In the genomic region with DNA sequence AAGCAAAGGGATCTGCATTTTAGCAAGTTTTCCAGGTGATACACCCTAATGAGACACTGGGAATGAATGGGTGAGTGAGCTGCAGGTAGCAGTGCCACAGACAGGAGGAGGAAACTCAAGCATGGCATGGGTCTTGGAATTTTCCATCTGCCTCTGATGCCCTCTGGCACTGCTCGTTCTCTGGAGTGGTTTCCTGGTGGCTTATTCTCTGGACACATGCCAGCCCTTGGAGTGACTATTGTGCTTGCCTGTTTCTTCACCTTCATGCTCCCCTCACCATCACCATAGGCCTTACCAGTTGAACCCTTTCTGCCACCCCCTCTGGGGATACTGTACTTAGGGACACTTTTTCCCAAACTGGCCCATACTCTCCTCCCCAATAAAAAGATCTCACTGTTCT, we compare ENCODE assay signal across 8 cellular contexts. TPM values are rescaled to one million over a fixed set of nuclear protein-coding genes. Genes with fewer than 3 reads are reported as not detected.
DNase-seq lines count a peak whose midpoint lies in the region; ATAC-seq and TF ChIP-seq lines count a peak whose summit lies in the region.

No MANE protein-coding gene starts in this region.

- no peaks in the 10 kb centered on the region for H3K9me3 Mint-ChIP-seq in osteocyte (ENCODE audit: unreplicated experiment)

- ATAC-seq in DND-41 (ENCODE audit: insufficient read depth, low read depth) = no peak
- ATAC-seq in HG02870 (IDR thresholded peaks at IDR 0.05; ENCODE audit: unreplicated experiment) = no peak
- no peak for ATAC-seq in HG03521 (IDR thresholded peaks at IDR 0.05; ENCODE audit: unreplicated experiment)

- no peak overlapping the region for H2AFZ ChIP-seq in DND-41 (ENCODE audit: low read depth, low read length)

- H3K36me3 Mint-ChIP-seq in osteocyte (ENCODE audit: unreplicated experiment) = peaks cover 2% of the 10 kb centered on the region

- H3K27me3 ChIP-seq in DND-41 (ENCODE audit: insufficient read depth, low read length, poor library complexity) = no peaks in the 10 kb centered on the region
- no peaks in the 10 kb centered on the region for H3K27me3 ChIP-seq in MG63
- no peaks in the 10 kb centered on the region for H3K27me3 ChIP-seq in dorsolateral prefrontal cortex

- peak overlapping the region; percentile 82 for H3K9ac ChIP-seq in DND-41 (ENCODE audit: low read depth, low read length)

- DNase-seq in DND-41 (no peak), MG63 (no peak), dorsolateral prefrontal cortex (no peak), osteocyte (ENCODE audit: extremely low spot score, unreplicated experiment) (no peak), hypothalamus (lab: John Stamatoyannopoulos, UW) (no peak)
- no peak for DNase-seq in NK-92 treated with Interleukin-12 subunit alpha and Interleukin-12 subunit beta, amount 100 ng/mL, for 24 hours (lab: John Stamatoyannopoulos, UW)

- no peak for TF ChIP-seq CTCF in DND-41 (IDR thresholded peaks at IDR 0.05; ENCODE audit: borderline replicate concordance, extremely low read depth, low read length, poor library complexity, severe bottlenecking)
- TF ChIP-seq CTCF in dorsolateral prefrontal cortex (IDR thresholded peaks at IDR 0.05 in 54 of 56, conservative IDR thresholded peaks at IDR 0.05 in 2 of 56; ENCODE audit: low read depth in 1 of 56, partially characterized antibody in 56 of 56) = no peak
- no peak for TF ChIP-seq CTCF in osteocyte (IDR thresholded peaks at IDR 0.05)

- H4K20me1 ChIP-seq in DND-41 (ENCODE audit: insufficient read depth, low read length) = peaks cover 12% of the 10 kb centered on the region; the same call in 1 of the 2 replicates

- peaks cover 43% of the 10 kb centered on the region for H3K4me1 Mint-ChIP-seq in osteocyte (ENCODE audit: unreplicated experiment)

- H3K4me1 ChIP-seq in DND-41 (ENCODE audit: insufficient read depth, low read length) = peaks cover 63% of the 10 kb centered on the region

- peaks cover 54% of the 10 kb centered on the region for H3K36me3 ChIP-seq in DND-41 (ENCODE audit: insufficient read depth, low read length)
- peaks cover 51% of the 10 kb centered on the region for H3K36me3 ChIP-seq in MG63

- H3K79me2 ChIP-seq in DND-41 (ENCODE audit: insufficient read depth, low read length) = peaks cover 55% of the 10 kb centered on the region

- H3K4me2 ChIP-seq in DND-41 (ENCODE audit: insufficient read depth, low read length) = peak overlapping the region; percentile 100

- peak overlapping the region; percentile 65 for H3K27ac Mint-ChIP-seq in osteocyte (ENCODE audit: unreplicated experiment)

- intact Hi-C loops in dorsolateral prefrontal cortex (cut with DNase I) = loop anchor here in 1 of 2 donors (2.0 to 5.0 kb wide), 2 partner anchors 27 to 44 kb away; a partner anchor contains a TSS

- H3K4me3 ChIP-seq in DND-41 (ENCODE audit: low read depth in 1 of 2, low read length in 2 of 2) (peak overlapping the region; percentile 65 to 75; a peak in 3 of 4 replicates), MG63 (peak overlapping the region; percentile 80), dorsolateral prefrontal cortex (peak overlapping the region in 39 of 59 donors; percentile 64 to 99 (median 90))

- peak overlapping the region; percentile 90 for H3K27ac ChIP-seq in DND-41 (ENCODE audit: low read length)
- H3K27ac ChIP-seq in dorsolateral prefrontal cortex = peak overlapping the region in 2 of 59 donors; percentile 87 to 94

- no peaks in the 10 kb centered on the region for H3K27me3 Mint-ChIP-seq in osteocyte (ENCODE audit: unreplicated experiment)

- peak overlapping the region; percentile 88 for H3K4me3 Mint-ChIP-seq in osteocyte (ENCODE audit: unreplicated experiment)

- no peaks in the 10 kb centered on the region for H3K9me3 ChIP-seq in DND-41 (ENCODE audit: insufficient read depth, low read length, severe bottlenecking)
- no peaks in the 10 kb centered on the region for H3K9me3 ChIP-seq in MG63

RNA-seq across cellular contexts. Expression of a gene that starts 1.6 kb away (rescaled TPM):
- total RNA-seq in MG63 (2014; rRNA removed; shearing (Covaris generic); ENCODE audit: low replicate concordance) = 7.7 and 12.4 TPM in 2 replicates
- total RNA-seq in dorsolateral prefrontal cortex = 10 to 100 TPM; 39.4 to 77.1 (median 59.2) TPM
- 51.7 and 62.7 TPM in 2 replicates for total RNA-seq in osteocyte

RNA-seq across cellular contexts. Expression of a gene that starts 3.4 kb away (rescaled TPM):
- total RNA-seq in MG63 (2014; rRNA removed; shearing (Covaris generic); ENCODE audit: low replicate concordance) = 19.8 and 40.0 TPM in 2 replicates
- total RNA-seq in dorsolateral prefrontal cortex = 10 to 100 TPM; 16.9 to 36.3 (median 26.3) TPM
- 34.6 and 35.8 TPM in 2 replicates for total RNA-seq in osteocyte

RNA-seq across cellular contexts. Expression of a gene that starts 10.8 kb away (rescaled TPM):
- 0.59 and 2.8 TPM in 2 replicates for total RNA-seq in MG63 (2014; rRNA removed; shearing (Covaris generic); ENCODE audit: low replicate concordance)
- total RNA-seq in dorsolateral prefrontal cortex = 10 to 100 TPM in 14 of 120 experiments, 1 to 10 TPM in 106; 1.3 to 16.2 (median 4.5) TPM
- total RNA-seq in osteocyte = 1.2 and 1.4 TPM in 2 replicates

RNA-seq across cellular contexts. Expression of a gene that starts 14.0 kb away (rescaled TPM):
- total RNA-seq in MG63 (2014; rRNA removed; shearing (Covaris generic); ENCODE audit: low replicate concordance) = 5.6 and 29.6 TPM in 2 replicates
- 10 to 100 TPM in 2 of 120 experiments, 1 to 10 TPM in 118; 1.4 to 11.5 (median 5.9) TPM for total RNA-seq in dorsolateral prefrontal cortex
- total RNA-seq in osteocyte = 5.5 and 5.6 TPM in 2 replicates

RNA-seq across cellular contexts. Expression of a gene that starts 27.5 kb away (rescaled TPM):
- 18.5 and 46.4 TPM in 2 replicates for total RNA-seq in MG63 (2014; rRNA removed; shearing (Covaris generic); ENCODE audit: low replicate concordance)
- total RNA-seq in dorsolateral prefrontal cortex (10 to 100 TPM in 115 of 120 experiments, 1 to 10 TPM in 5; 7.5 to 45.5 (median 18.3) TPM), osteocyte (86.5 and 96.6 TPM in 2 replicates)
